Comparison of ENCODE assay signal across 10 cellular contexts in the genomic region with DNA sequence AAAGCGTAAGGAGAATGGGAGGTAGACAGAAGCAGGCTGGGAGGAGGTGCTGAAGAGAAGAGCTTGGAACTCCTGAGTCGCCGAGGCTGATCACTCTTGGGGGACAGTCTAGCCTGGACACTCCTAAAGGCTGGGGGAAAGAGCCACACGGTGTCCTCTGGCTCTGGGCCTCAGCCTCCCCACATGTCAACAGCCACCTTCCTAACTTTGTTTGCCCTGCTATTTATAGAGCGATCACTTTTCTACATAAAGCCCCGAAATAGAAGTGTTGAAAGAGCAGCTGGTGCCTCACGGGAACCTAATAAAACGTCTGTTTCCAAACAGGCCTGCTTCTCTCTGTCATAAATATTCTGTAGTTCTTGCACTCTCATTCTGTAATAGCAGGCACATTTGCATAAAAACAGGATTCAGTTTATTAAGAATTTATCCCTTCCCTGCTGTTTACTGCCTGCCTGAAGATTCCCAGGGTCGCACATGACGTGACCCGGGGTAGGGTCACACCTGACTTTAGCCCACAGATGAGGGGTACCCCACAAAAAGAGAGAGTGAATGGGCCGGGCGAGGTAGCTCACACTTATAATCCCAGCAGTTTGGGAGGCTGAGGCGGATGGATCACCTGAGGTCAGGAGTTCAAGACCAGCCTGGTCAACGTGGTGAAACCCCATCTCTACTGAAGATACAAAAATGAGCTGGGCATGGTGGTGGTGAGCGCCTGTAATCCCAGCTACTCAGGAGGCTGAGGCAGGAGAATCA.
DNase-seq lines count a peak whose midpoint lies in the region; ATAC-seq and TF ChIP-seq lines count a peak whose summit lies in the region.
"Had no signal": no experiment of that assay in that cellular context is flagged by ENCODE, and none has a peak within 500 bp of the region (broad histone marks: within the 10 kb centered on the region; RNA-seq: fewer than 3 reads in every experiment).

No MANE protein-coding gene starts in this region.

- WGBS in prostate gland: 34% methylated on average over 16 of the region's 16 CpGs
- WGBS in GM23248 (ENCODE audit: low coverage in 1 of 2, low lambda C conversion rate in 2 of 2, missing lambda C conversion rate in 2 of 2), 2 experiments: 66 to 72% methylated on average over 16 of the region's 16 CpGs

- H3K4me3 ChIP-seq in fibroblast of mammary gland (ENCODE audit: control insufficient read depth, low read depth, low read length): no peak overlapping the region
- no peak overlapping the region for H3K4me3 ChIP-seq in prostate gland
- no peak overlapping the region for H3K4me3 ChIP-seq in GM23248
- no peak overlapping the region for H3K4me3 ChIP-seq in breast epithelium
- H3K4me3 ChIP-seq in dorsolateral prefrontal cortex: no peak overlapping the region

- in situ Hi-C loops in GM23248 (cut with MboI): no loop called here

- TF ChIP-seq POLR2A in prostate gland (IDR thresholded peaks at IDR 0.05): no peak
- TF ChIP-seq POLR2A in breast epithelium (IDR thresholded peaks at IDR 0.05): no peak

- H3K4me2 ChIP-seq in GM23248 (ENCODE audit: unreplicated experiment): no peak overlapping the region

- H3K27ac ChIP-seq in prostate gland (peak overlapping the region; percentile 53 to 68), GM23248 (no peak overlapping the region), breast epithelium (peak overlapping the region in 1 of 2 donors; percentile 10), dorsolateral prefrontal cortex (peak overlapping the region in 10 of 59 donors; percentile 7 to 61 (median 48))

- DNase-seq in DMS153 treated with DMSO at 0.1 percent for 48 hours (lab: John Stamatoyannopoulos, UW; ENCODE audit: unreplicated experiment): peak; percentile 28
- DNase-seq in NCI-H2171 treated with DMSO at 0.1 percent for 48 hours (lab: John Stamatoyannopoulos, UW): peak; percentile 73
- DNase-seq in fibroblast of mammary gland (ENCODE audit: low read depth): peak; percentile 24
- DNase-seq in prostate gland (ENCODE audit: low spot score): peak; percentile 80
- DNase-seq in GM23248: no peak
- no peak for DNase-seq in breast epithelium (ENCODE audit: low spot score in 2 of 2)
- DNase-seq in dorsolateral prefrontal cortex: no peak
- DNase-seq: activated CD4-positive, alpha-beta T cell treated with anti-CD3 and anti-CD28 coated beads, Interleukin-2, amount 10 ng/mL, durations not matched to agents 24 days and 14 days; NK-92 treated with Interleukin-12 subunit alpha and Interleukin-12 subunit beta, amount 100 ng/mL, for 24 hours had no signal

- TF ChIP-seq CTCF in fibroblast of mammary gland (conservative IDR thresholded peaks at IDR 0.05; ENCODE audit: control insufficient read depth, insufficient read depth, low read depth, low read length): no peak
- no peak for TF ChIP-seq CTCF in prostate gland (IDR thresholded peaks at IDR 0.05)
- no peak for TF ChIP-seq CTCF in breast epithelium (IDR thresholded peaks at IDR 0.05)
- no peak for TF ChIP-seq CTCF in dorsolateral prefrontal cortex (IDR thresholded peaks at IDR 0.05 in 54 of 56, conservative IDR thresholded peaks at IDR 0.05 in 2 of 56; ENCODE audit: low read depth in 1 of 56, partially characterized antibody in 56 of 56)

- no peaks in the 10 kb centered on the region for H3F3A ChIP-seq in GM23248 (ENCODE audit: insufficient read depth)

- H3K9me2 ChIP-seq in GM23248 (ENCODE audit: insufficient read depth): no peaks in the 10 kb centered on the region

- H3K27me3 ChIP-seq in prostate gland (replicated peaks; ENCODE audit: insufficient read depth) (no peaks in the 10 kb centered on the region), GM23248 (replicated peaks; ENCODE audit: insufficient read depth) (no peaks in the 10 kb centered on the region), breast epithelium (no peaks in the 10 kb centered on the region), dorsolateral prefrontal cortex (no peaks in the 10 kb centered on the region)

- no peaks in the 10 kb centered on the region for H3K36me3 ChIP-seq in prostate gland
- no peaks in the 10 kb centered on the region for H3K36me3 ChIP-seq in GM23248 (ENCODE audit: low read depth)
- no peaks in the 10 kb centered on the region for H3K36me3 ChIP-seq in breast epithelium

- intact Hi-C loops in prostate gland (cut with DNase I) (loop anchor here (1.0 to 5.0 kb wide), 6 partner anchors 29 to 384 kb away; no protein-coding TSS in a partner anchor), breast epithelium (cut with DNase I; ENCODE audit: low total_unique reads) (no loop called here), dorsolateral prefrontal cortex (cut with DNase I) (no loop called here)

- ATAC-seq in activated CD4-positive, CD25-positive, alpha-beta regulatory T cell treated with anti-CD3 and anti-CD28 coated beads, Interleukin-2, amount 50 U/mL, for 24 hours: no peak

- H4K20me1 ChIP-seq in GM23248 (ENCODE audit: insufficient read depth): no peaks in the 10 kb centered on the region

- H3K9me3 ChIP-seq in prostate gland (no peaks in the 10 kb centered on the region), GM23248 (ENCODE audit: low read depth) (no peaks in the 10 kb centered on the region), breast epithelium (no peaks in the 10 kb centered on the region)

- H2AFZ ChIP-seq in GM23248: no peak overlapping the region

- H3K4me1 ChIP-seq in prostate gland (replicated peaks): peaks cover 21% of the 10 kb centered on the region
- H3K4me1 ChIP-seq in GM23248 (ENCODE audit: insufficient read depth): peaks cover 1% of the 10 kb centered on the region
- peaks cover 13 to 17% of the 10 kb centered on the region in 2 donors for H3K4me1 ChIP-seq in breast epithelium

- no peak overlapping the region for H3K9ac ChIP-seq in GM23248

- H3K79me2 ChIP-seq in GM23248 (ENCODE audit: insufficient read depth): no peaks in the 10 kb centered on the region

Comparison
In these comparisons a context has a peak if more than half of its experiments do, and no peak if none do; other contexts are left out.
1. DNase-seq: peak in DMS153 treated with DMSO at 0.1 percent for 48 hours (single experiment), NCI-H2171 treated with DMSO at 0.1 percent for 48 hours (single experiment), fibroblast of mammary gland (single experiment) and prostate gland (single experiment); none in GM23248 (single experiment), breast epithelium (0 of 2) and dorsolateral prefrontal cortex (0 of 10).